Comparison of ENCODE assay signal across 12 cellular contexts in genomic region chr11:131689049-131689925, GRCh38.
A peak's percentile ranks its signal among the peaks of the same experiment; 100 is the strongest.
DNase-seq lines count a peak whose midpoint lies in the region.
"Had no signal": no experiment of that assay in that cellular context is flagged by ENCODE, and none has a peak within 500 bp of the region (broad histone marks: within the 10 kb centered on the region; RNA-seq: fewer than 3 reads in every experiment).

No MANE protein-coding gene starts in this region.

- peak; percentile 15 for DNase-seq in COLO668 (lab: John Stamatoyannopoulos, UW; ENCODE audit: unreplicated experiment)
- peak; percentile 46 for DNase-seq in ecto neural progenitor cell (ENCODE audit: low spot score)
- peak; percentile 6 for DNase-seq in mucosa of gallbladder (ENCODE audit: low spot score)
- DNase-seq in ureter (ENCODE audit: low spot score): peak; percentile 22
- no peak for DNase-seq in putamen (ENCODE audit: low spot score)
- no peak for DNase-seq in NOMO-1 treated with dmso at 0.1 percent for 144 hours (lab: John Stamatoyannopoulos, UW; ENCODE audit: unreplicated experiment)
- no peak for DNase-seq in AG08395 (ENCODE audit: low spot score)
- DNase-seq: AML-193, Calu3, DMS 273 treated with DMSO at 0.1 percent for 48 hours, GM23248, H9 had no signal

Comparison
In these comparisons a context has a peak if more than half of its experiments do, and no peak if none do; other contexts are left out.
1. DNase-seq: peak in COLO668 (single experiment), ecto neural progenitor cell (single experiment), mucosa of gallbladder (single experiment) and ureter (single experiment); none in putamen (single experiment), NOMO-1 treated with dmso at 0.1 percent for 144 hours (single experiment) and AG08395 (single experiment).